Comparison of ENCODE assay signal across 24 cellular contexts in the genomic region with DNA sequence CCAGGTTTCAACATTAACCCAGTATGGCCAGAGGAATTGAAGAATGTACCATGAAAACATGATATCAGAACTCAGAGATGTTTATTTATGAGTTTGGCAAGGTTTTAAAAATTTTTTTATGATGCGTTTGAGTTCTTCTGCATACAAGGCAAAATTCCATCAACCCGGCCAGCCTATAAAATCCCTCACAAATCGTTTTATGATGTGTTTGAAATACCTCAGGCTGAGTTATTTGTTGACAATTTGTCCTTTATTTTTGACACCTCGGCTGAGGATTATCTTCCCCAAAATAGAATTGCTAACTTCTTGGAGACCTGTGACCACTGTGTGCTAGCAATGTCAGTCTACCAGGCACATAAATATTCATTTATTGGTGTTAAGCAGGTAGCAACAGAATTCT.
"Had no signal": no experiment of that assay in that cellular context is flagged by ENCODE, and none has a peak within 500 bp of the region (broad histone marks: within the 10 kb centered on the region; RNA-seq: fewer than 3 reads in every experiment).

No MANE protein-coding gene starts in this region.

- H3K27ac ChIP-seq: esophagus squamous epithelium, ovary, psoas muscle, right atrium auricular region, tibial nerve had no signal

- H3K4me3 ChIP-seq: esophagus squamous epithelium, ovary, psoas muscle, right atrium auricular region, tibial nerve had no signal

- H3K9me3 ChIP-seq: esophagus squamous epithelium, ovary, psoas muscle, right atrium auricular region, tibial nerve had no signal

- H3K36me3 ChIP-seq: esophagus squamous epithelium, ovary, right atrium auricular region, tibial nerve had no signal

- H3K27me3 ChIP-seq: esophagus squamous epithelium, ovary, right atrium auricular region, tibial nerve had no signal

- DNase-seq: activated CD4-positive, alpha-beta memory T cell treated with anti-CD3 and anti-CD28 coated beads for 36 hours; activated CD4-positive, alpha-beta T cell treated with anti-CD3 and anti-CD28 coated beads, Interleukin-2, amount 10 ng/mL, durations not matched to agents 24 days and 14 days; activated CD4-positive, CD25-positive, alpha-beta regulatory T cell treated with anti-CD3 and anti-CD28 coated beads, Interleukin-2, amount 50 U/mL, for 72 hours; activated CD8-positive, alpha-beta memory T cell treated with anti-CD3 and anti-CD28 coated beads, Interleukin-2, amount 50 U/mL, for 4 hours; activated gamma-delta T cell; activated naive CD4-positive, alpha-beta T cell treated with anti-CD3 and anti-CD28 coated beads, Interleukin-2, amount 50 U/mL, for 16 hours; activated T-cell treated with anti-CD3 and anti-CD28 coated beads, Interleukin-2, amount 50 U/mL, for 24 hours; amniotic stem cell; central memory CD4-positive, alpha-beta T cell; esophagus squamous epithelium; left cardiac atrium; mammary epithelial cell; naive thymus-derived CD4-positive, alpha-beta T cell; ovary; psoas muscle; stimulated activated CD4-positive, alpha-beta T cell treated with anti-CD3 and anti-CD28 coated beads, Interleukin-15, amount 100 ng/mL, for 24 hours; stimulated activated CD4-positive, alpha-beta T cell treated with anti-CD3 and anti-CD28 coated beads, Interleukin-2, amount 100 ng/mL, for 24 hours; stimulated activated naive CD4-positive, alpha-beta T cell treated with Interleukin-2 at 50 U/mL for 16 hours; T-helper 2 cell had no signal

- H3K27ac Mint-ChIP-seq: activated CD4-positive, alpha-beta memory T cell treated with anti-CD3 and anti-CD28 coated beads for 36 hours; activated CD4-positive, alpha-beta T cell treated with anti-CD3 and anti-CD28 coated beads, Interleukin-2, amount 10 ng/mL, durations not matched to agents 24 days and 14 days; activated T-cell treated with anti-CD3 and anti-CD28 coated beads, Interleukin-2, amount 50 U/mL, for 24 hours had no signal

- H3K36me3 Mint-ChIP-seq: activated CD4-positive, alpha-beta memory T cell treated with anti-CD3 and anti-CD28 coated beads for 36 hours; naive thymus-derived CD4-positive, alpha-beta T cell had no signal

- H3K27me3 Mint-ChIP-seq: activated CD4-positive, alpha-beta memory T cell treated with anti-CD3 and anti-CD28 coated beads for 36 hours; activated CD4-positive, alpha-beta T cell treated with anti-CD3 and anti-CD28 coated beads, Interleukin-2, amount 10 ng/mL, durations not matched to agents 24 days and 14 days; activated T-cell treated with anti-CD3 and anti-CD28 coated beads, Interleukin-2, amount 50 U/mL, for 24 hours had no signal

- H3K4me1 Mint-ChIP-seq: activated CD4-positive, alpha-beta T cell treated with anti-CD3 and anti-CD28 coated beads, Interleukin-2, amount 10 ng/mL, durations not matched to agents 24 days and 14 days; naive thymus-derived CD4-positive, alpha-beta T cell had no signal

- H3K4me1 ChIP-seq: esophagus squamous epithelium, psoas muscle, right atrium auricular region, tibial nerve had no signal

- H3K4me3 Mint-ChIP-seq: activated CD4-positive, alpha-beta memory T cell treated with anti-CD3 and anti-CD28 coated beads for 36 hours; activated CD4-positive, alpha-beta T cell treated with anti-CD3 and anti-CD28 coated beads, Interleukin-2, amount 10 ng/mL, durations not matched to agents 24 days and 14 days; activated T-cell treated with anti-CD3 and anti-CD28 coated beads, Interleukin-2, amount 50 U/mL, for 24 hours; naive thymus-derived CD4-positive, alpha-beta T cell had no signal

- ATAC-seq: left cardiac atrium; naive thymus-derived CD4-positive, alpha-beta T cell; psoas muscle had no signal

- FAIRE-seq: frontal cortex, islet of Langerhans, urothelium cell line had no signal

- H3K9me3 Mint-ChIP-seq: activated CD4-positive, alpha-beta memory T cell treated with anti-CD3 and anti-CD28 coated beads for 36 hours; activated CD4-positive, alpha-beta T cell treated with anti-CD3 and anti-CD28 coated beads, Interleukin-2, amount 10 ng/mL, durations not matched to agents 24 days and 14 days; activated T-cell treated with anti-CD3 and anti-CD28 coated beads, Interleukin-2, amount 50 U/mL, for 24 hours had no signal
